Comparison of ENCODE assay signal across 20 cellular contexts in genomic region chr5:180604271-180604670, GRCh38. TPM values are rescaled to one million over a fixed set of nuclear protein-coding genes. Genes with fewer than 3 reads are reported as not detected.
A peak's percentile ranks its signal among the peaks of the same experiment; 100 is the strongest.
DNase-seq lines count a peak whose midpoint lies in the region; ATAC-seq, FAIRE-seq and TF ChIP-seq lines count a peak whose summit lies in the region.
"Had no signal": no experiment of that assay in that cellular context is flagged by ENCODE, and none has a peak within 500 bp of the region (broad histone marks: within the 10 kb centered on the region; RNA-seq: fewer than 3 reads in every experiment).

No MANE protein-coding gene starts in this region.

- no peak for FAIRE-seq in GM12892 (lab: Jason Lieb, UNC)

- TF ChIP-seq CTCF in glutamatergic neuron (IDR thresholded peaks at IDR 0.05; ENCODE audit: partially characterized antibody, unreplicated experiment) (no peak), osteoblast (IDR thresholded peaks at IDR 0.05; ENCODE audit: extremely low read depth, low read depth, low read length) (no peak)

- ATAC-seq in HG03135 (IDR thresholded peaks at IDR 0.05; ENCODE audit: unreplicated experiment) = no peak
- no peak for ATAC-seq in HG02759 (IDR thresholded peaks at IDR 0.05; ENCODE audit: unreplicated experiment)
- ATAC-seq: HCT116 had no signal

- H3K79me2 ChIP-seq in osteoblast (ENCODE audit: insufficient read depth, low read length) = no peaks in the 10 kb centered on the region

- no peaks in the 10 kb centered on the region for H4K20me1 ChIP-seq in osteoblast (ENCODE audit: insufficient read depth, low read length)

- no peak for TF ChIP-seq POLR2A in GM12892 (IDR thresholded peaks at IDR 0.05; ENCODE audit: low read depth, low read length)

- POLR2A ChIA-PET in activated CD4-positive, alpha-beta T cell treated with anti-CD3 and anti-CD28 coated beads, Interleukin-2, amount 10 ng/mL, durations not matched to agents 7 days and 5 days (lab: Charles Lee) = no interaction called here

- no peaks in the 10 kb centered on the region for H3K9me3 Mint-ChIP-seq in activated CD4-positive, alpha-beta T cell treated with anti-CD3 and anti-CD28 coated beads, Interleukin-2, amount 10 ng/mL, durations not matched to agents 7 days and 5 days
- H3K9me3 Mint-ChIP-seq in glutamatergic neuron (ENCODE audit: unreplicated experiment) = peaks cover 4% of the 10 kb centered on the region
- H3K9me3 Mint-ChIP-seq: CD4-positive, alpha-beta memory T cell had no signal

- H3K4me2 ChIP-seq in osteoblast (ENCODE audit: insufficient read depth, low read length) = no peak overlapping the region

- no peaks in the 10 kb centered on the region for H3K9me3 ChIP-seq in osteoblast (ENCODE audit: low read depth, low read length)

- CTCF ChIA-PET in activated CD4-positive, alpha-beta T cell treated with anti-CD3 and anti-CD28 coated beads, Interleukin-2, amount 10 ng/mL, durations not matched to agents 7 days and 5 days (lab: Charles Lee) = interaction anchor here (1.4 kb wide), 1 partner anchor 276 kb away, joined by 3 read pairs; no protein-coding TSS in a partner anchor

- H3K36me3 Mint-ChIP-seq in activated CD4-positive, alpha-beta T cell treated with anti-CD3 and anti-CD28 coated beads, Interleukin-2, amount 10 ng/mL, durations not matched to agents 7 days and 5 days (ENCODE audit: low read depth) = no peaks in the 10 kb centered on the region
- peaks cover 5% of the 10 kb centered on the region for H3K36me3 Mint-ChIP-seq in glutamatergic neuron (ENCODE audit: unreplicated experiment)
- H3K36me3 Mint-ChIP-seq: CD4-positive, alpha-beta memory T cell had no signal

- H3K4me1 ChIP-seq in osteoblast (ENCODE audit: insufficient read depth, low read length) = no peaks in the 10 kb centered on the region

- peaks cover 1% of the 10 kb centered on the region for H3K4me1 Mint-ChIP-seq in activated CD4-positive, alpha-beta T cell treated with anti-CD3 and anti-CD28 coated beads, Interleukin-2, amount 10 ng/mL, durations not matched to agents 7 days and 5 days
- H3K4me1 Mint-ChIP-seq in glutamatergic neuron (ENCODE audit: low read depth, unreplicated experiment) = no peaks in the 10 kb centered on the region

- no peak for DNase-seq in activated CD4-positive, alpha-beta T cell treated with anti-CD3 and anti-CD28 coated beads, Interleukin-2, amount 10 ng/mL, durations not matched to agents 7 days and 5 days
- DNase-seq in activated CD4-positive, alpha-beta T cell treated with anti-CD3 and anti-CD28 coated beads for 1 hour = no peak
- DNase-seq in GM12892 (ENCODE audit: insufficient read length) = peak; percentile 16
- DNase-seq in glutamatergic neuron = peak; percentile 3
- peak; percentile 48 for DNase-seq in osteoblast (ENCODE audit: insufficient read length, low spot score, missing footprints)
- DNase-seq in NCI-H1092 (lab: John Stamatoyannopoulos, UW) = no peak
- DNase-seq: Calu3; CD4-positive, alpha-beta memory T cell; DMS79; KG1; NCI-H1436 treated with DMSO at 0.1 percent for 48 hours; NCI-H2029 treated with DMSO at 0.1 percent for 48 hours; NCI-H774; RPMI8226 had no signal

- peak overlapping the region; percentile 51 for H3K27ac Mint-ChIP-seq in activated CD4-positive, alpha-beta T cell treated with anti-CD3 and anti-CD28 coated beads, Interleukin-2, amount 10 ng/mL, durations not matched to agents 7 days and 5 days
- no peak overlapping the region for H3K27ac Mint-ChIP-seq in glutamatergic neuron (ENCODE audit: unreplicated experiment)

- H3K27me3 ChIP-seq in osteoblast (ENCODE audit: insufficient read depth, low read length) = no peaks in the 10 kb centered on the region

- no peak overlapping the region for H3K27ac ChIP-seq in osteoblast (ENCODE audit: low read depth, low read length)

- no peaks in the 10 kb centered on the region for H3K36me3 ChIP-seq in osteoblast (ENCODE audit: insufficient read depth, low read length)

- H2AFZ ChIP-seq in osteoblast (ENCODE audit: low read length) = no peak overlapping the region

- H3K4me3 Mint-ChIP-seq in activated CD4-positive, alpha-beta T cell treated with anti-CD3 and anti-CD28 coated beads, Interleukin-2, amount 10 ng/mL, durations not matched to agents 7 days and 5 days = no peak overlapping the region
- H3K4me3 Mint-ChIP-seq in glutamatergic neuron (ENCODE audit: unreplicated experiment) = no peak overlapping the region
- H3K4me3 Mint-ChIP-seq: CD4-positive, alpha-beta memory T cell had no signal

- H3K27me3 Mint-ChIP-seq in activated CD4-positive, alpha-beta T cell treated with anti-CD3 and anti-CD28 coated beads, Interleukin-2, amount 10 ng/mL, durations not matched to agents 7 days and 5 days = no peaks in the 10 kb centered on the region
- H3K27me3 Mint-ChIP-seq in glutamatergic neuron (ENCODE audit: unreplicated experiment) = peaks cover 4% of the 10 kb centered on the region

- H3K4me3 ChIP-seq in osteoblast (ENCODE audit: insufficient read depth, low read length) = no peak overlapping the region

RNA-seq across cellular contexts. Expression of gene SCGB3A1, which starts 13.0 kb away (rescaled TPM):
- total RNA-seq in activated CD4-positive, alpha-beta T cell treated with anti-CD3 and anti-CD28 coated beads, Interleukin-2, amount 10 ng/mL, durations not matched to agents 7 days and 5 days = not detected
- polyA plus RNA-seq in GM12892 (2012; ENCODE audit: missing spikeins) = not detected
- total RNA-seq in glutamatergic neuron (ENCODE audit: unreplicated experiment) (not detected), osteoblast (not detected in 2 replicates)
- total RNA-seq: A172; Calu3; CD4-positive, alpha-beta memory T cell; NCI-H460 had no signal
- polyA plus RNA-seq: BJ; CD4-positive, alpha-beta memory T cell had no signal

RNA-seq across cellular contexts. Expression of gene FLT4, which starts 45.1 kb away (rescaled TPM):
- total RNA-seq in activated CD4-positive, alpha-beta T cell treated with anti-CD3 and anti-CD28 coated beads, Interleukin-2, amount 10 ng/mL, durations not matched to agents 7 days and 5 days = under 1 TPM; 0.25 TPM
- polyA plus RNA-seq in GM12892 (2012; ENCODE audit: missing spikeins) = not detected
- 0.17 TPM for total RNA-seq in glutamatergic neuron (ENCODE audit: unreplicated experiment)
- total RNA-seq in osteoblast = not detected in 2 replicates
- total RNA-seq: Calu3 had no signal

Comparison
In these comparisons a context has a peak if more than half of its experiments do, and no peak if none do; other contexts are left out.
1. DNase-seq: peak in GM12892 (single experiment), glutamatergic neuron (single experiment) and osteoblast (single experiment); none in activated CD4-positive, alpha-beta T cell treated with anti-CD3 and anti-CD28 coated beads, Interleukin-2, amount 10 ng/mL, durations not matched to agents 7 days and 5 days (single experiment), activated CD4-positive, alpha-beta T cell treated with anti-CD3 and anti-CD28 coated beads for 1 hour (single experiment) and NCI-H1092 (single experiment).